Comparison of ENCODE assay signal across 1 cellular context in genomic region chr1:172420385-172420784, GRCh38.
TF ChIP-seq lines count a peak whose summit lies in the region.

Gene C1orf105 (plus strand): TSS chr1:172420685. CDS start chr1:172420886, 201 bp downstream.

TF ChIP-seq in GM23338, 12 proteins besides CTCF, POLR2A, EP300 and RAD21 (continued from another document):
- TF ChIP-seq ZNF462 (CRISPR knock-in tag; IDR thresholded peaks at IDR 0.05) (no peak), ZNF331 (CRISPR knock-in tag; IDR thresholded peaks at IDR 0.05; ENCODE audit: low read depth) (no peak), CREB1 (CRISPR knock-in tag; IDR thresholded peaks at IDR 0.05; ENCODE audit: low read depth) (no peak), JUNB (IDR thresholded peaks at IDR 0.05; ENCODE audit: unreplicated experiment) (no peak), EZH2phosphoT487 (IDR thresholded peaks at IDR 0.05; ENCODE audit: unreplicated experiment) (no peak), EZH2 (IDR thresholded peaks at IDR 0.05; ENCODE audit: low read depth, unreplicated experiment) (no peak), REST (IDR thresholded peaks at IDR 0.05; ENCODE audit: unreplicated experiment) (no peak)
